In genomic region chr12:105234197-105234596, GRCh38 we compare ENCODE assay signal across 1 cellular context.
TF ChIP-seq lines count a peak whose summit lies in the region.

No MANE protein-coding gene starts in this region.

TF ChIP-seq in WTC11, 78 proteins besides CTCF, POLR2A, EP300 and RAD21 (continued from another document):
- TF ChIP-seq ZNF232 (CRISPR knock-in tag; IDR thresholded peaks at IDR 0.05) = no peak
- TF ChIP-seq JAZF1 (CRISPR knock-in tag; IDR thresholded peaks at IDR 0.05) = no peak
- no peak for TF ChIP-seq FOXP4 (CRISPR knock-in tag; IDR thresholded peaks at IDR 0.05)
- TF ChIP-seq ERG (CRISPR knock-in tag; IDR thresholded peaks at IDR 0.05) = no peak
- TF ChIP-seq MAX (CRISPR knock-in tag; IDR thresholded peaks at IDR 0.05) = no peak
- no peak for TF ChIP-seq ETV6 (CRISPR knock-in tag; IDR thresholded peaks at IDR 0.05)
- TF ChIP-seq KAT7 (CRISPR knock-in tag; IDR thresholded peaks at IDR 0.05; ENCODE audit: borderline replicate concordance) = no peak
- no peak for TF ChIP-seq AR (CRISPR knock-in tag; IDR thresholded peaks at IDR 0.05)
